In genomic region chr4:150769845-150770244, GRCh38 we compare ENCODE assay signal across 21 cellular contexts.
DNase-seq lines count a peak whose midpoint lies in the region; ATAC-seq and TF ChIP-seq lines count a peak whose summit lies in the region.
"Had no signal": no experiment of that assay in that cellular context is flagged by ENCODE, and none has a peak within 500 bp of the region (broad histone marks: within the 10 kb centered on the region; RNA-seq: fewer than 3 reads in every experiment).

No MANE protein-coding gene starts in this region.

- DNase-seq in activated CD4-positive, alpha-beta T cell treated with anti-CD3 and anti-CD28 coated beads for 36 hours, result no peak
- DNase-seq in activated CD4-positive, alpha-beta T cell treated with anti-CD3 and anti-CD28 coated beads for 1 hour, result no peak
- DNase-seq in MG63 (peak; percentile 5), brain microvascular endothelial cell (peak; percentile 15), renal cortical epithelial cell (ENCODE audit: low read depth) (peak; percentile 26), gastrocnemius medialis (no peak)
- no peak for DNase-seq in CD8-positive, alpha-beta T cell
- DNase-seq: activated CD4-positive, alpha-beta T cell treated with anti-CD3 and anti-CD28 coated beads, Interleukin-2, amount 50 U/mL, for 48 hours; activated T-cell treated with anti-CD3 and anti-CD28 coated beads, Interleukin-2, amount 50 U/mL, for 24 hours; CD4-positive, CD25-positive, alpha-beta regulatory T cell; dorsolateral prefrontal cortex; Karpas-422; naive thymus-derived CD4-positive, alpha-beta T cell; NCI-H1417 treated with DMSO at 0.1 percent for 48 hours; NCI-H82; RPMI8226; spleen had no signal

- peak overlapping the region; percentile 34 for H3K27ac ChIP-seq in brain microvascular endothelial cell
- H3K27ac ChIP-seq in gastrocnemius medialis, result no peak overlapping the region
- no peak overlapping the region for H3K27ac ChIP-seq in CD8-positive, alpha-beta T cell (ENCODE audit: low read depth, low read length)
- H3K27ac ChIP-seq: dorsolateral prefrontal cortex, HL-60, prostate gland, spleen had no signal

- TF ChIP-seq CTCF in brain microvascular endothelial cell (IDR thresholded peaks at IDR 0.05; ENCODE audit: low read depth, low read length, missing control alignments) (no peak), gastrocnemius medialis (IDR thresholded peaks at IDR 0.05 in 4 of 5, conservative IDR thresholded peaks at IDR 0.05 in 1 of 5) (no peak)
- TF ChIP-seq CTCF in CD8-positive, alpha-beta T cell (IDR thresholded peaks at IDR 0.05), result no peak

- H3K36me3 ChIP-seq in MG63 (no peaks in the 10 kb centered on the region), brain microvascular endothelial cell (replicated peaks) (no peaks in the 10 kb centered on the region), gastrocnemius medialis (no peaks in the 10 kb centered on the region)
- no peaks in the 10 kb centered on the region for H3K36me3 ChIP-seq in CD8-positive, alpha-beta T cell (ENCODE audit: insufficient read depth, low read length)
- H3K36me3 ChIP-seq: prostate gland had no signal

- no peak overlapping the region for H3K4me3 Mint-ChIP-seq in activated CD4-positive, alpha-beta T cell treated with anti-CD3 and anti-CD28 coated beads for 36 hours
- H3K4me3 Mint-ChIP-seq in CD8-positive, alpha-beta T cell, result no peak overlapping the region
- H3K4me3 Mint-ChIP-seq: activated naive CD8-positive, alpha-beta T cell; activated T-cell treated with anti-CD3 and anti-CD28 coated beads, Interleukin-2, amount 50 U/mL, for 24 hours; CD4-positive, CD25-positive, alpha-beta regulatory T cell; naive thymus-derived CD4-positive, alpha-beta T cell had no signal

- in situ Hi-C loops in brain microvascular endothelial cell (cut with HindIII; ENCODE audit: low pct_ligation_motif_present, low sequenced_read_pairs) (no loop called here), gastrocnemius medialis (cut with MboI; ENCODE audit: low sequenced_read_pairs in 4 of 4) (no loop called here)

- peaks cover 11% of the 10 kb centered on the region for H3K4me1 Mint-ChIP-seq in activated CD4-positive, alpha-beta T cell treated with anti-CD3 and anti-CD28 coated beads for 36 hours
- peaks cover 4% of the 10 kb centered on the region for H3K4me1 Mint-ChIP-seq in CD8-positive, alpha-beta T cell (ENCODE audit: low read depth)

- no peaks in the 10 kb centered on the region for H3K27me3 ChIP-seq in MG63
- H3K27me3 ChIP-seq in brain microvascular endothelial cell (replicated peaks), result no peaks in the 10 kb centered on the region
- no peaks in the 10 kb centered on the region for H3K27me3 ChIP-seq in gastrocnemius medialis
- no peaks in the 10 kb centered on the region for H3K27me3 ChIP-seq in CD8-positive, alpha-beta T cell (ENCODE audit: insufficient read depth, low read length)
- H3K27me3 ChIP-seq: dorsolateral prefrontal cortex, spleen had no signal

- no peak overlapping the region for H3K4me3 ChIP-seq in MG63
- H3K4me3 ChIP-seq in brain microvascular endothelial cell (ENCODE audit: low read depth, low read length), result no peak overlapping the region
- no peak overlapping the region for H3K4me3 ChIP-seq in gastrocnemius medialis
- no peak overlapping the region for H3K4me3 ChIP-seq in CD8-positive, alpha-beta T cell (ENCODE audit: low read depth, low read length)
- H3K4me3 ChIP-seq: dorsolateral prefrontal cortex, prostate gland, spleen had no signal

- peaks cover 17% of the 10 kb centered on the region for H3K36me3 Mint-ChIP-seq in activated CD4-positive, alpha-beta T cell treated with anti-CD3 and anti-CD28 coated beads for 36 hours (ENCODE audit: low read depth)
- peaks cover 47% of the 10 kb centered on the region for H3K36me3 Mint-ChIP-seq in CD8-positive, alpha-beta T cell

- no peak for TF ChIP-seq POLR2A in gastrocnemius medialis (IDR thresholded peaks at IDR 0.05)

- CTCF ChIA-PET in activated CD4-positive, alpha-beta T cell treated with anti-CD3 and anti-CD28 coated beads for 36 hours (lab: Charles Lee), result no interaction called here
- CTCF ChIA-PET in CD8-positive, alpha-beta T cell (lab: Charles Lee), result no interaction called here

- H3K9me3 ChIP-seq in MG63, result no peaks in the 10 kb centered on the region
- H3K9me3 ChIP-seq in gastrocnemius medialis, result no peaks in the 10 kb centered on the region
- no peaks in the 10 kb centered on the region for H3K9me3 ChIP-seq in CD8-positive, alpha-beta T cell (ENCODE audit: low read length)
- H3K9me3 ChIP-seq: prostate gland, spleen had no signal

- intact Hi-C loops in activated CD4-positive, alpha-beta T cell treated with anti-CD3 and anti-CD28 coated beads for 36 hours (cut with DNase I, micrococcal nuclease), result no loop called here
- intact Hi-C loops in gastrocnemius medialis (cut with DNase I; ENCODE audit: low total_unique reads), result no loop called here
- intact Hi-C loops in CD8-positive, alpha-beta T cell (cut with DNase I, micrococcal nuclease), result no loop called here

- no peak overlapping the region for H3K27ac Mint-ChIP-seq in activated CD4-positive, alpha-beta T cell treated with anti-CD3 and anti-CD28 coated beads for 36 hours
- H3K27ac Mint-ChIP-seq in CD8-positive, alpha-beta T cell, result no peak overlapping the region
- H3K27ac Mint-ChIP-seq: activated naive CD8-positive, alpha-beta T cell; naive thymus-derived CD4-positive, alpha-beta T cell had no signal

- peaks cover 1% of the 10 kb centered on the region for H3K9me3 Mint-ChIP-seq in activated CD4-positive, alpha-beta T cell treated with anti-CD3 and anti-CD28 coated beads for 36 hours (ENCODE audit: low read depth)
- H3K9me3 Mint-ChIP-seq in CD8-positive, alpha-beta T cell, result no peaks in the 10 kb centered on the region
- H3K9me3 Mint-ChIP-seq: activated T-cell treated with anti-CD3 and anti-CD28 coated beads, Interleukin-2, amount 50 U/mL, for 24 hours had no signal

- H3K27me3 Mint-ChIP-seq in activated CD4-positive, alpha-beta T cell treated with anti-CD3 and anti-CD28 coated beads for 36 hours, result no peaks in the 10 kb centered on the region
- H3K27me3 Mint-ChIP-seq in CD8-positive, alpha-beta T cell (ENCODE audit: low read depth), result no peaks in the 10 kb centered on the region
- H3K27me3 Mint-ChIP-seq: activated naive CD8-positive, alpha-beta T cell; activated T-cell treated with anti-CD3 and anti-CD28 coated beads, Interleukin-2, amount 50 U/mL, for 24 hours; CD4-positive, CD25-positive, alpha-beta regulatory T cell; naive thymus-derived CD4-positive, alpha-beta T cell had no signal

- ATAC-seq in activated CD4-positive, alpha-beta T cell treated with anti-CD3 and anti-CD28 coated beads for 36 hours, result peak; percentile 36
- ATAC-seq in GM18498 (IDR thresholded peaks at IDR 0.05; ENCODE audit: unreplicated experiment) (no peak), gastrocnemius medialis (no peak)
- ATAC-seq in CD8-positive, alpha-beta T cell, result no peak

- no peaks in the 10 kb centered on the region for H3K4me1 ChIP-seq in gastrocnemius medialis
- H3K4me1 ChIP-seq in CD8-positive, alpha-beta T cell (ENCODE audit: insufficient read depth, low read length), result no peaks in the 10 kb centered on the region
- H3K4me1 ChIP-seq: prostate gland, spleen had no signal

- POLR2A ChIA-PET in activated CD4-positive, alpha-beta T cell treated with anti-CD3 and anti-CD28 coated beads for 36 hours (lab: Charles Lee), result no interaction called here
- POLR2A ChIA-PET in CD8-positive, alpha-beta T cell (lab: Charles Lee), result no interaction called here

Comparison
In these comparisons a context has a peak if more than half of its experiments do, and no peak if none do; other contexts are left out.
1. DNase-seq: peak in MG63 (single experiment), brain microvascular endothelial cell (single experiment) and renal cortical epithelial cell (single experiment); none in activated CD4-positive, alpha-beta T cell treated with anti-CD3 and anti-CD28 coated beads for 36 hours (single experiment), activated CD4-positive, alpha-beta T cell treated with anti-CD3 and anti-CD28 coated beads for 1 hour (single experiment), gastrocnemius medialis (0 of 2) and CD8-positive, alpha-beta T cell (0 of 7).